In the genomic region with DNA sequence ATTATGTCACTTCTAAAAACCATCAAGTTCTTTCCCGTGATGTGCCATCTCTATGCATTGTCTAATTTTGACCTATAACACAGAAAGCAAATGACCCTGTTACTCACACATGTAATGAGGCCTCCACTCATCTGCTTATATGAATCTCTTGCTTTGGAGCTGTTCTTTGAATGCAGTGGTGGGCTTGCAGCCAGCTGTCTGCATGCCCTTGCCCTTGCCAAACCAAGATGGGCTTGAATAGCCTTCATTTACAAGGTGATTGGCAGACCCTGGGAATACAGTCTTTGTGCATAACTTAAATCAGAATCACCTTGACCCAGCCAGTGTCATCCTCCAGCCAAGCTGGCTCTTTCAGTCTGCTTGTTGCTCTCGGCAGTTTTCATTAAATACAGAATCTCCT, we compare ENCODE assay signal across 16 cellular contexts.
"Had no signal": no experiment of that assay in that cellular context is flagged by ENCODE, and none has a peak within 500 bp of the region (broad histone marks: within the 10 kb centered on the region; RNA-seq: fewer than 3 reads in every experiment).

No MANE protein-coding gene starts in this region.

- H3K9me3 ChIP-seq: gastroesophageal sphincter, mucosa of descending colon, tibial nerve had no signal

- ATAC-seq: activated CD8-positive, alpha-beta T cell treated with anti-CD3 and anti-CD28 coated beads for 36 hours; activated T-helper 17 cell treated with anti-CD3 and anti-CD28 coated beads, Interleukin-2, amount 50 U/mL, for 72 hours; gastroesophageal sphincter; mucosa of descending colon had no signal

- H3K4me3 ChIP-seq: coronary artery, gastroesophageal sphincter, mucosa of descending colon, tibial nerve had no signal

- DNase-seq: activated CD4-positive, alpha-beta T cell treated with anti-CD3 and anti-CD28 coated beads for 48 hours; activated CD4-positive, CD25-positive, alpha-beta regulatory T cell; activated CD8-positive, alpha-beta T cell treated with anti-CD3 and anti-CD28 coated beads for 36 hours; activated naive CD4-positive, alpha-beta T cell; activated naive CD8-positive, alpha-beta T cell treated with anti-CD3 and anti-CD28 coated beads for 36 hours; activated T-cell treated with anti-CD3 and anti-CD28 coated beads, Interleukin-2, amount 50 U/mL, for 1 hour; amniotic stem cell; brain microvascular endothelial cell; erythroblast; immature natural killer cell; mucosa of descending colon; naive B cell had no signal

- H3K27ac ChIP-seq: brain microvascular endothelial cell, coronary artery, gastroesophageal sphincter, tibial nerve had no signal

- H3K27me3 ChIP-seq: brain microvascular endothelial cell, gastroesophageal sphincter, tibial nerve had no signal
